Comparison of ENCODE assay signal across 11 cellular contexts in genomic region chr15:100922192-100923040, GRCh38. TPM values are rescaled to one million over a fixed set of nuclear protein-coding genes. Genes with fewer than 3 reads are reported as not detected.
DNase-seq lines count a peak whose midpoint lies in the region; ATAC-seq, FAIRE-seq and TF ChIP-seq lines count a peak whose summit lies in the region.
"Had no signal": no experiment of that assay in that cellular context is flagged by ENCODE, and none has a peak within 500 bp of the region (broad histone marks: within the 10 kb centered on the region; RNA-seq: fewer than 3 reads in every experiment).

No MANE protein-coding gene starts in this region.

- no peak for FAIRE-seq in frontal cortex (lab: Jason Lieb, UNC)

- DNase-seq in GM12865 (ENCODE audit: low read depth) (peak; percentile 57), SIG-M5 treated with dmso at 0.1 percent for 504 hours (lab: John Stamatoyannopoulos, UW; ENCODE audit: unreplicated experiment) (peak; percentile 82), middle frontal gyrus (ENCODE audit: extremely low spot score, low spot score) (peak; percentile 9), frontal cortex (ENCODE audit: low spot score in 2 of 2) (no peak)
- no peak for DNase-seq in stimulated activated CD4-positive, alpha-beta T cell treated with anti-CD3 and anti-CD28 coated beads, Interleukin-1b, Interleukin-23, amount 100 ng/mL, for 48 hours
- DNase-seq: activated CD4-positive, alpha-beta T cell treated with anti-CD3 and anti-CD28 coated beads for 4 hours; Caco-2; OCI-M1 had no signal

- peak overlapping the region; percentile 88 for H3K4me3 ChIP-seq in GM12865 (ENCODE audit: low read depth, low read length)

- TF ChIP-seq CTCF in GM12865 (IDR thresholded peaks at IDR 0.05; ENCODE audit: insufficient read depth, low read depth, low read length, missing control alignments) = no peak

- ATAC-seq in GM21528 (IDR thresholded peaks at IDR 0.05; ENCODE audit: low FRiP score, unreplicated experiment) (peak; percentile 22), GM19035 (IDR thresholded peaks at IDR 0.05; ENCODE audit: unreplicated experiment) (no peak), HG03342 (IDR thresholded peaks at IDR 0.05; ENCODE audit: unreplicated experiment) (no peak)

RNA-seq across cellular contexts. Expression of gene LRRK1, which starts 3.3 kb away (rescaled TPM):
- 0.82 TPM for total RNA-seq in frontal cortex

RNA-seq across cellular contexts. Expression of gene ALDH1A3, which starts 42.8 kb away (rescaled TPM):
- 3.3 TPM for total RNA-seq in frontal cortex

Comparison
In these comparisons a context has a peak if more than half of its experiments do, and no peak if none do; other contexts are left out.
1. DNase-seq: peak in GM12865 (single experiment), SIG-M5 treated with dmso at 0.1 percent for 504 hours (single experiment) and middle frontal gyrus (single experiment); none in stimulated activated CD4-positive, alpha-beta T cell treated with anti-CD3 and anti-CD28 coated beads, Interleukin-1b, Interleukin-23, amount 100 ng/mL, for 48 hours (single experiment) and frontal cortex (0 of 2).